ENCODE assay signal across 1 cellular context in the genomic region with DNA sequence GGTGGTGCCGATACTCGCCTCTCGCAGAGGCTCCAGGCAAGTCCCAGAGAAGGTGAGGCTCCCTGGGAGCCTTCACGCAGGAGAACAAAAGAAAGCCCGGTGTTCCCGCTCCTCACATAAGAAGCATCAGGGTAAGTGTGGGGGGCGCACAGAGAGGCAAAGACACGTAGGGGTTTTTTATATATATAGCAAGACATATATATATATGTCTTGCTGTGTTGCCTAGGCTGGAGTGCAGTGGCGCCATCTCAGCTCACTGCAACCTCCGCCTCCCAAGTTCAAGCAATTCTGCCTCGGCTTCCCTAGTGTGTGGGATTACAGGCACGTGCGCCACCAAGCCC.
TF ChIP-seq lines count a peak whose summit lies in the region.

No MANE protein-coding gene starts in this region.

TF ChIP-seq in HCT116, 20 proteins besides CTCF, POLR2A, EP300 and RAD21 (continued from another document):
- no peak for TF ChIP-seq CEBPB (IDR thresholded peaks at IDR 0.05; ENCODE audit: low read depth)
- TF ChIP-seq ZFX (IDR thresholded peaks at IDR 0.05), result no peak
- TF ChIP-seq CBX3 (IDR thresholded peaks at IDR 0.05; ENCODE audit: low read depth), result no peak
- TF ChIP-seq, protein P1, sequence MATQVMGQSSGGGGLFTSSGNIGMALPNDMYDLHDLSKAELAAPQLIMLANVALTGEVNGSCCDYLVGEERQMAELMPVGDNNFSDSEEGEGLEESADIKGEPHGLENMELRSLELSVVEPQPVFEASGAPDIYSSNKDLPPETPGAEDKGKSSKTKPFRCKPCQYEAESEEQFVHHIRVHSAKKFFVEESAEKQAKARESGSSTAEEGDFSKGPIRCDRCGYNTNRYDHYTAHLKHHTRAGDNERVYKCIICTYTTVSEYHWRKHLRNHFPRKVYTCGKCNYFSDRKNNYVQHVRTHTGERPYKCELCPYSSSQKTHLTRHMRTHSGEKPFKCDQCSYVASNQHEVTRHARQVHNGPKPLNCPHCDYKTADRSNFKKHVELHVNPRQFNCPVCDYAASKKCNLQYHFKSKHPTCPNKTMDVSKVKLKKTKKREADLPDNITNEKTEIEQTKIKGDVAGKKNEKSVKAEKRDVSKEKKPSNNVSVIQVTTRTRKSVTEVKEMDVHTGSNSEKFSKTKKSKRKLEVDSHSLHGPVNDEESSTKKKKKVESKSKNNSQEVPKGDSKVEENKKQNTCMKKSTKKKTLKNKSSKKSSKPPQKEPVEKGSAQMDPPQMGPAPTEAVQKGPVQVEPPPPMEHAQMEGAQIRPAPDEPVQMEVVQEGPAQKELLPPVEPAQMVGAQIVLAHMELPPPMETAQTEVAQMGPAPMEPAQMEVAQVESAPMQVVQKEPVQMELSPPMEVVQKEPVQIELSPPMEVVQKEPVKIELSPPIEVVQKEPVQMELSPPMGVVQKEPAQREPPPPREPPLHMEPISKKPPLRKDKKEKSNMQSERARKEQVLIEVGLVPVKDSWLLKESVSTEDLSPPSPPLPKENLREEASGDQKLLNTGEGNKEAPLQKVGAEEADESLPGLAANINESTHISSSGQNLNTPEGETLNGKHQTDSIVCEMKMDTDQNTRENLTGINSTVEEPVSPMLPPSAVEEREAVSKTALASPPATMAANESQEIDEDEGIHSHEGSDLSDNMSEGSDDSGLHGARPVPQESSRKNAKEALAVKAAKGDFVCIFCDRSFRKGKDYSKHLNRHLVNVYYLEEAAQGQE (IDR thresholded peaks at IDR 0.05; ENCODE audit: low read depth), result no peak
- no peak for TF ChIP-seq EZH2phosphoT487 (IDR thresholded peaks at IDR 0.05; ENCODE audit: borderline replicate concordance)
- no peak for TF ChIP-seq EZH2 (IDR thresholded peaks at IDR 0.05)
- no peak for TF ChIP-seq ZNF274 (IDR thresholded peaks at IDR 0.05; ENCODE audit: low read depth, low read length)
- TF ChIP-seq POLR2AphosphoS5 (IDR thresholded peaks at IDR 0.05; ENCODE audit: low read depth, low read length), result no peak
- no peak for TF ChIP-seq ATF3 (IDR thresholded peaks at IDR 0.05)
- TF ChIP-seq SP1 (IDR thresholded peaks at IDR 0.05; ENCODE audit: low read depth), result no peak
- TF ChIP-seq, protein P2, sequence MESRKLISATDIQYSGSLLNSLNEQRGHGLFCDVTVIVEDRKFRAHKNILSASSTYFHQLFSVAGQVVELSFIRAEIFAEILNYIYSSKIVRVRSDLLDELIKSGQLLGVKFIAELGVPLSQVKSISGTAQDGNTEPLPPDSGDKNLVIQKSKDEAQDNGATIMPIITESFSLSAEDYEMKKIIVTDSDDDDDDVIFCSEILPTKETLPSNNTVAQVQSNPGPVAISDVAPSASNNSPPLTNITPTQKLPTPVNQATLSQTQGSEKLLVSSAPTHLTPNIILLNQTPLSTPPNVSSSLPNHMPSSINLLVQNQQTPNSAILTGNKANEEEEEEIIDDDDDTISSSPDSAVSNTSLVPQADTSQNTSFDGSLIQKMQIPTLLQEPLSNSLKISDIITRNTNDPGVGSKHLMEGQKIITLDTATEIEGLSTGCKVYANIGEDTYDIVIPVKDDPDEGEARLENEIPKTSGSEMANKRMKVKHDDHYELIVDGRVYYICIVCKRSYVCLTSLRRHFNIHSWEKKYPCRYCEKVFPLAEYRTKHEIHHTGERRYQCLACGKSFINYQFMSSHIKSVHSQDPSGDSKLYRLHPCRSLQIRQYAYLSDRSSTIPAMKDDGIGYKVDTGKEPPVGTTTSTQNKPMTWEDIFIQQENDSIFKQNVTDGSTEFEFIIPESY (IDR thresholded peaks at IDR 0.05; ENCODE audit: extremely low read depth, insufficient replicate concordance, low read length), result no peak
- no peak for TF ChIP-seq JUND (IDR thresholded peaks at IDR 0.05)
